Comparison of ENCODE assay signal across 8 cellular contexts in the genomic region with DNA sequence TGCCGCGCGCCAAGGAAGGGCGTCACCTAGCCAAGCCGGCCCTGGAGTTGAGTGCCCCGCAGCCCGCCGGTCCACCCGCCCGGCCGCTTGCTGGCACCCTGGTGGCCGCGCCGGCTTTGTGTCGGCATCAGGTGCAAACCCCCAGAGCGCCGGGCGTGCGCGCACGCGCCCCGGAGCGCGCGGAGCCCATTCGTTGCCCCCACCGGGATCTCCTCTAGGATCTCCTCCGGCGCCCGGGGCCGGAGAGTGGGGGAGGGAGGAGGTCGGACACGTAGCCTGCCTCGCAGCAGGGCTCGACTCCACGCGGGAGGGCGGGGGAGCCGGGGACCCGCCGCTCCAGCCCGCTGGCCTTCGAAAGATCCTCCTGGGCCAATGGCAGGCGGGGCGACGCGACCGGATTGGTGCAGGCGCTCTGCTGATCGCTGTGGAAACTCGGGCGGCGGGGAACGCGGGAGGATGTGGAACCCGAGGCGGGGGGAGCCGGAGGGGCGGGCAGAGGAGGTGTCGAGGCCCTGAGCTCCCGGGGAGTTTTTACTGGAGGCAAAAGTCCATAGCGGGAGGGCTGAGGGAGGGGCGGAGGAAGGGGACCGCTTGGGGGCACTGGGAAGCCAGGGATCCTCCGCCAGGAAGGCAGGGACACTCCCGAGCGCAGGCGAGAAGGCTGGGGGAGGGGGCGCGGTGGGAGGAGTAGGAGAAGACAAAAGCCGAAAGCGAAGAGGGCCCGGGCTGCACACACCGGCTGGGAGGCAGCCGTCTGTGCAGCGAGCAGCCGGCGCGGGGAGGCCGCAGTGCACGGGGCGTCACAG. TPM values are rescaled to one million over a fixed set of nuclear protein-coding genes. Genes with fewer than 3 reads are reported as not detected.
DNase-seq lines count a peak whose midpoint lies in the region; ATAC-seq and TF ChIP-seq lines count a peak whose summit lies in the region.

A gene (plus strand): TSS at position 728 of the 806 bp plus-strand sequence. CDS start 91 bp downstream, outside the sequence.

- POLR2A ChIA-PET in CD4-positive, alpha-beta T cell (lab: Charles Lee), result interaction anchor here (1.4 kb wide), 1 partner anchor 13 kb away, joined by 3 read pairs; no protein-coding TSS in a partner anchor

- peak in 9 of 10 experiments; percentile 23 to 66 (median 43) for DNase-seq in CD4-positive, alpha-beta T cell
- DNase-seq in HS-27A (ENCODE audit: low read depth), result peak; percentile 66
- peak; percentile 93 for DNase-seq in NOMO-1 treated with dmso at 0.1 percent for 144 hours (lab: John Stamatoyannopoulos, UW; ENCODE audit: unreplicated experiment)
- DNase-seq in activated T-cell treated with anti-CD3 and anti-CD28 coated beads, Interleukin-2, amount 50 U/mL, for 1 hour, result peak; percentile 68
- peak; percentile 86 for DNase-seq in mucosa of gallbladder (ENCODE audit: low spot score)
- DNase-seq in stimulated activated CD8-positive, alpha-beta memory T cell treated with anti-CD3 and anti-CD28 coated beads, Interleukin-7, amount 100 ng/mL, for 4 hours (ENCODE audit: low read depth in 2 of 2), result peak; percentile 43 to 68

- intact Hi-C loops in CD4-positive, alpha-beta T cell (cut with DNase I, micrococcal nuclease), result no loop called here

- H3K4me3 Mint-ChIP-seq in CD4-positive, alpha-beta T cell, result peak within 1 kb of the TSS; percentile 85

- CTCF ChIA-PET in CD4-positive, alpha-beta T cell (lab: Charles Lee), result interaction anchor here (1.5 to 3.7 kb wide), 3 partner anchors 12 to 255 kb away, joined by 4 to 18 read pairs (median 12); a partner anchor contains a TSS

- no peak for TF ChIP-seq CTCF in CD4-positive, alpha-beta T cell (IDR thresholded peaks at IDR 0.05)

- peak within 1 kb of the TSS; percentile 25 for H3K27ac ChIP-seq in CD4-positive, alpha-beta T cell (ENCODE audit: low read depth, low read length)
- peak within 1 kb of the TSS; percentile 76 to 80 for H3K27ac ChIP-seq in esophagus (ENCODE audit: low read depth in 2 of 2, low read length in 1 of 2)

- H3K36me3 ChIP-seq in esophagus (ENCODE audit: control insufficient read depth in 2 of 2, insufficient read depth in 2 of 2, low read length in 1 of 2), result no peaks in the 10 kb centered on the region

- no peak within 1 kb of the TSS for H3K27ac Mint-ChIP-seq in CD4-positive, alpha-beta T cell

- H3K4me3 ChIP-seq in esophagus (ENCODE audit: low read depth in 1 of 2, low read length in 2 of 2), result peak within 1 kb of the TSS; percentile 48 to 65

- H3K9me3 ChIP-seq in CD4-positive, alpha-beta T cell (ENCODE audit: control insufficient read depth, low read length), result no peaks in the 10 kb centered on the region
- H3K9me3 ChIP-seq in esophagus (ENCODE audit: control insufficient read depth in 2 of 2, insufficient read depth in 1 of 2, low read depth in 1 of 2, low read length in 1 of 2), result no peaks in the 10 kb centered on the region

- peak; percentile 80 for ATAC-seq in CD4-positive, alpha-beta T cell (ENCODE audit: poor library complexity)
- peak; percentile 64 for ATAC-seq in GM19467 (IDR thresholded peaks at IDR 0.05; ENCODE audit: unreplicated experiment)

- WGBS in esophagus, 2 donors, result 1% methylated on average over 79 to 83 of the region's 83 CpGs

- H3K9me3 Mint-ChIP-seq in CD4-positive, alpha-beta T cell, result no peaks in the 10 kb centered on the region

- H3K36me3 Mint-ChIP-seq in CD4-positive, alpha-beta T cell (ENCODE audit: low read depth), result no peaks in the 10 kb centered on the region

- peaks cover 3 to 13% of the 10 kb centered on the region in 2 donors for H3K4me1 ChIP-seq in esophagus (ENCODE audit: control insufficient read depth in 2 of 2, insufficient read depth in 2 of 2, low read length in 1 of 2)

- peaks cover 15% of the 10 kb centered on the region for H3K27me3 ChIP-seq in CD4-positive, alpha-beta T cell (ENCODE audit: control insufficient read depth, insufficient read depth, low read length)
- peaks cover 0 to 4% of the 10 kb centered on the region in 2 donors for H3K27me3 ChIP-seq in esophagus (ENCODE audit: control insufficient read depth in 1 of 2, insufficient read depth in 2 of 2, low read length in 2 of 2)

- peaks cover 14% of the 10 kb centered on the region for H3K4me1 Mint-ChIP-seq in CD4-positive, alpha-beta T cell (ENCODE audit: low read depth)

- H3K27me3 Mint-ChIP-seq in CD4-positive, alpha-beta T cell, result peaks cover 68% of the 10 kb centered on the region

RNA-seq across cellular contexts. Expression of the gene that starts here (rescaled TPM):
- under 1 TPM; 0.08 to 0.33 TPM for total RNA-seq in CD4-positive, alpha-beta T cell
- 1 to 10 TPM; 5.1 to 8.7 TPM for polyA plus RNA-seq in esophagus
- total RNA-seq in mucosa of gallbladder, result 34.5 TPM

Comparison
In these comparisons a context has a peak if more than half of its experiments do, and no peak if none do; other contexts are left out.
1. Peak in every context shown above with its lines: DNase-seq, ATAC-seq, H3K4me3 ChIP-seq and H3K27ac ChIP-seq.
2. RNA of the gene that starts here (total RNA-seq): 34.5 TPM in mucosa of gallbladder (single experiment); 0.08 to 0.33 TPM in CD4-positive, alpha-beta T cell; every median in the first group is over 10 times any median in the second.
3. Peak in DNase-seq, ATAC-seq and H3K27ac ChIP-seq in CD4-positive, alpha-beta T cell; RNA of the gene not detected or under 1 TPM.
4. DNase-seq: peak in every context shown above with its lines; median percentile 93 in NOMO-1 treated with dmso at 0.1 percent for 144 hours; 86 in mucosa of gallbladder; 68 in activated T-cell treated with anti-CD3 and anti-CD28 coated beads, Interleukin-2, amount 50 U/mL, for 1 hour; 66 in HS-27A; 56 in stimulated activated CD8-positive, alpha-beta memory T cell treated with anti-CD3 and anti-CD28 coated beads, Interleukin-7, amount 100 ng/mL, for 4 hours; 43 in CD4-positive, alpha-beta T cell.